In genomic region chr13:47896546-47896945, GRCh38 we compare ENCODE assay signal across 15 cellular contexts.
"Had no signal": no experiment of that assay in that cellular context is flagged by ENCODE, and none has a peak within 500 bp of the region (broad histone marks: within the 10 kb centered on the region; RNA-seq: fewer than 3 reads in every experiment).

No MANE protein-coding gene starts in this region.

- H3K36me3 ChIP-seq: esophagus squamous epithelium, pancreas, suprapubic skin, thyroid gland had no signal

- H3K27me3 ChIP-seq: esophagus squamous epithelium, foreskin keratinocyte, pancreas, suprapubic skin, thyroid gland had no signal

- H3K4me1 ChIP-seq: esophagus squamous epithelium, foreskin keratinocyte, pancreas, suprapubic skin, thyroid gland had no signal

- ATAC-seq: left cardiac atrium; left ventricle myocardium superior; naive thymus-derived CD8-positive, alpha-beta T cell; pancreas; right cardiac atrium; stimulated activated effector memory CD8-positive, alpha-beta T cell treated with anti-CD3 and anti-CD28 coated beads, Interleukin-12 subunit alpha, Interleukin-12 subunit beta, amount 100 ng/mL, for 72 hours; stimulated activated naive CD8-positive, alpha-beta T cell treated with anti-CD3 and anti-CD28 coated beads, Interleukin-15, Interleukin-2, amounts not matched to agents 100 U/mL and 50 U/mL, for 24 hours had no signal

- H3K27ac ChIP-seq: esophagus squamous epithelium, foreskin keratinocyte, pancreas, suprapubic skin, thyroid gland had no signal

- DNase-seq: esophagus squamous epithelium; foreskin keratinocyte; kidney; left cardiac atrium; left ventricle myocardium superior; naive thymus-derived CD8-positive, alpha-beta T cell; pancreas; right cardiac atrium; stimulated activated CD4-positive, alpha-beta T cell treated with anti-CD3 and anti-CD28 coated beads, Interleukin-4, amount 100 ng/mL, for 1 hour; stimulated activated CD8-positive, alpha-beta memory T cell treated with anti-CD3 and anti-CD28 coated beads, Interleukin-4, amount 100 ng/mL, for 48 hours; stimulated activated naive CD8-positive, alpha-beta T cell treated with anti-CD3 and anti-CD28 coated beads, Interleukin-15, Interleukin-2, amounts not matched to agents 100 U/mL and 50 U/mL, for 24 hours; thyroid gland had no signal

- H3K4me3 ChIP-seq: esophagus squamous epithelium, lung, pancreas, suprapubic skin, thyroid gland had no signal

- H3K9me3 ChIP-seq: esophagus squamous epithelium, pancreas, suprapubic skin, thyroid gland had no signal
